In the genomic region with DNA sequence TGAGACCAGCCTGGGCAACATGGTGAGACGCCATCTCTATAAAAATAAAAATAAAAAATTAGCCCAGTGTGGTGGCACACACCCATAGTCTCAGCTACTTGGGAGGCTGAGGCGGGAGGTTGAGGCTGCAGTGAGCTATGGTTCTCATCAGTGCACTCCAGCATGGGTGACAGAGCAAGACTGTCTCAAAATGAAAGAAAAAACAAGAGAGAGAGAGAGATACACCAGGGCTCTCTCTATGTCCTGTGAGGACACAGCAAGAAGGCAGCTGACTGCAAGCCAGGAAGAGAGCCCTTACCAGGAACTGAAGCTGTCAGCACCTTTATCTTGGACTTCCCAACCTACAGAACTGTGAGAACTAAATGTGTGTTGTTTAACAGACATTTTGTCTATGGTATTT, we compare ENCODE assay signal across 4 cellular contexts. TPM values are rescaled to one million over a fixed set of nuclear protein-coding genes. Genes with fewer than 3 reads are reported as not detected.
"Had no signal": no experiment of that assay in that cellular context is flagged by ENCODE, and none has a peak within 500 bp of the region (broad histone marks: within the 10 kb centered on the region; RNA-seq: fewer than 3 reads in every experiment).

No MANE protein-coding gene starts in this region.

RNA-seq across cellular contexts. Expression of gene FAM72C, which starts 32.1 kb away (rescaled TPM):
- total RNA-seq: aorta, bronchial epithelial cell, cardiac septum, chondrocyte had no signal
